In the genomic region with DNA sequence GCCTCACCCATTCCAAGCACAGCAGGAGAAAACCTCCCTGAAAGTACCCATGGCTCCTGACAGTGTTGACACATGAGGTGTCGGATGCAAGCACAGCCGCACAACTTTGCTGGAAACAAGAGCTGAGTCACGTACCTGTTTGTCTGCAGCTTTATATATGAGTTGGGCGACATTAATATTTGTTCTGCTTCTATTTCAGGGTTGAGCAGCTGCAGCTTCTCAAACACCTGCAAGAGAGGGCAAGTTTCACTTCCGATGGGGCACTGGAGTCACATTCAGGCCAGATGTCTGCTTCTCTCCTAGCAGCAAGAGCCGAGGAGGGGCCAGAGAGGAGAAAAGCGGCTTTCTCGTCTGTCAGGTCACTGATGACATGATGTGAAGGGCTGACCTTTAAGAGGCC, we compare ENCODE assay signal across 8 cellular contexts.
DNase-seq lines count a peak whose midpoint lies in the region; ATAC-seq and TF ChIP-seq lines count a peak whose summit lies in the region.
"Had no signal": no experiment of that assay in that cellular context is flagged by ENCODE, and none has a peak within 500 bp of the region (broad histone marks: within the 10 kb centered on the region; RNA-seq: fewer than 3 reads in every experiment).

No MANE protein-coding gene starts in this region.

- no peaks in the 10 kb centered on the region for H3K36me3 ChIP-seq in mucosa of descending colon (ENCODE audit: low read depth)

- CTCF ChIA-PET in activated CD4-positive, alpha-beta memory T cell treated with anti-CD3 and anti-CD28 coated beads for 36 hours (lab: Charles Lee): interaction anchor here (1.3 kb wide), 1 partner anchor 240 kb away, joined by 4 read pairs; no protein-coding TSS in a partner anchor

- H3K9me3 Mint-ChIP-seq in activated T-helper 1 cell treated with anti-CD3 and anti-CD28 coated beads, Interleukin-12 subunit alpha, Interleukin-12 subunit beta, Interleukin-2, Interleukin-4 antibody, amounts not matched to agents 30 ng/mL and 10 ng/mL and 1 ng/mL, durations not matched to agents 14 hours and 24 hours and 36 hours: no peaks in the 10 kb centered on the region
- H3K9me3 Mint-ChIP-seq in activated CD4-positive, alpha-beta memory T cell treated with anti-CD3 and anti-CD28 coated beads for 36 hours: no peaks in the 10 kb centered on the region

- POLR2A ChIA-PET in activated CD4-positive, alpha-beta memory T cell treated with anti-CD3 and anti-CD28 coated beads for 36 hours (lab: Charles Lee): no interaction called here

- peak; percentile 79 for DNase-seq in NCI-H2029 (lab: John Stamatoyannopoulos, UW)
- peak in 1 of 3 donors; percentile 29 for DNase-seq in mucosa of descending colon
- DNase-seq in activated T-helper 1 cell treated with anti-CD3 and anti-CD28 coated beads, Interleukin-12 subunit alpha, Interleukin-12 subunit beta, Interleukin-2, Interleukin-4 antibody, amounts not matched to agents 30 ng/mL and 10 ng/mL and 1 ng/mL, durations not matched to agents 14 hours and 24 hours and 36 hours (ENCODE audit: low spot score): no peak
- no peak for DNase-seq in DMS 273 treated with DMSO at 0.1 percent for 48 hours (lab: John Stamatoyannopoulos, UW)
- no peak for DNase-seq in activated CD4-positive, alpha-beta memory T cell treated with anti-CD3 and anti-CD28 coated beads for 36 hours

- intact Hi-C loops in mucosa of descending colon (cut with DNase I, micrococcal nuclease): no loop called here
- intact Hi-C loops in activated T-helper 1 cell treated with anti-CD3 and anti-CD28 coated beads, Interleukin-12 subunit alpha, Interleukin-12 subunit beta, Interleukin-2, Interleukin-4 antibody, amounts not matched to agents 30 ng/mL and 10 ng/mL and 1 ng/mL, durations not matched to agents 14 hours and 24 hours and 36 hours (cut with micrococcal nuclease): no loop called here
- intact Hi-C loops in activated CD4-positive, alpha-beta memory T cell treated with anti-CD3 and anti-CD28 coated beads for 36 hours (cut with micrococcal nuclease): no loop called here

- no peaks in the 10 kb centered on the region for H3K4me1 ChIP-seq in mucosa of descending colon (ENCODE audit: low read depth)

- no peak overlapping the region for H3K4me3 ChIP-seq in mucosa of descending colon

- H3K4me1 Mint-ChIP-seq in activated T-helper 1 cell treated with anti-CD3 and anti-CD28 coated beads, Interleukin-12 subunit alpha, Interleukin-12 subunit beta, Interleukin-2, Interleukin-4 antibody, amounts not matched to agents 30 ng/mL and 10 ng/mL and 1 ng/mL, durations not matched to agents 14 hours and 24 hours and 36 hours (ENCODE audit: low read depth): no peaks in the 10 kb centered on the region
- H3K4me1 Mint-ChIP-seq in activated CD4-positive, alpha-beta memory T cell treated with anti-CD3 and anti-CD28 coated beads for 36 hours (ENCODE audit: low read depth): no peaks in the 10 kb centered on the region

- H3K4me3 Mint-ChIP-seq in activated T-helper 1 cell treated with anti-CD3 and anti-CD28 coated beads, Interleukin-12 subunit alpha, Interleukin-12 subunit beta, Interleukin-2, Interleukin-4 antibody, amounts not matched to agents 30 ng/mL and 10 ng/mL and 1 ng/mL, durations not matched to agents 14 hours and 24 hours and 36 hours: no peak overlapping the region
- no peak overlapping the region for H3K4me3 Mint-ChIP-seq in activated CD4-positive, alpha-beta memory T cell treated with anti-CD3 and anti-CD28 coated beads for 36 hours

- peaks cover 49% of the 10 kb centered on the region for H3K36me3 Mint-ChIP-seq in activated T-helper 1 cell treated with anti-CD3 and anti-CD28 coated beads, Interleukin-12 subunit alpha, Interleukin-12 subunit beta, Interleukin-2, Interleukin-4 antibody, amounts not matched to agents 30 ng/mL and 10 ng/mL and 1 ng/mL, durations not matched to agents 14 hours and 24 hours and 36 hours (ENCODE audit: low read depth)
- peaks cover 63% of the 10 kb centered on the region for H3K36me3 Mint-ChIP-seq in activated CD4-positive, alpha-beta memory T cell treated with anti-CD3 and anti-CD28 coated beads for 36 hours

- H3K27me3 Mint-ChIP-seq in activated T-helper 1 cell treated with anti-CD3 and anti-CD28 coated beads, Interleukin-12 subunit alpha, Interleukin-12 subunit beta, Interleukin-2, Interleukin-4 antibody, amounts not matched to agents 30 ng/mL and 10 ng/mL and 1 ng/mL, durations not matched to agents 14 hours and 24 hours and 36 hours (ENCODE audit: insufficient read depth): no peaks in the 10 kb centered on the region
- no peaks in the 10 kb centered on the region for H3K27me3 Mint-ChIP-seq in activated CD4-positive, alpha-beta memory T cell treated with anti-CD3 and anti-CD28 coated beads for 36 hours

- no peaks in the 10 kb centered on the region for H3K9me3 ChIP-seq in mucosa of descending colon

- TF ChIP-seq CTCF in mucosa of descending colon (IDR thresholded peaks at IDR 0.05): no peak

- no peak overlapping the region for H3K27ac Mint-ChIP-seq in activated T-helper 1 cell treated with anti-CD3 and anti-CD28 coated beads, Interleukin-12 subunit alpha, Interleukin-12 subunit beta, Interleukin-2, Interleukin-4 antibody, amounts not matched to agents 30 ng/mL and 10 ng/mL and 1 ng/mL, durations not matched to agents 14 hours and 24 hours and 36 hours
- no peak overlapping the region for H3K27ac Mint-ChIP-seq in activated CD4-positive, alpha-beta memory T cell treated with anti-CD3 and anti-CD28 coated beads for 36 hours

- ATAC-seq in GM18909 (IDR thresholded peaks at IDR 0.05; ENCODE audit: poor library complexity, unreplicated experiment): peak; percentile 94
- ATAC-seq in HG02610 (IDR thresholded peaks at IDR 0.05; ENCODE audit: unreplicated experiment): peak; percentile 94
- peak; percentile 66 for ATAC-seq in mucosa of descending colon
- ATAC-seq: Panc1 had no signal
